In genomic region chr5:64147379-64147778, GRCh38 we compare ENCODE assay signal across 1 cellular context.
TF ChIP-seq lines count a peak whose summit lies in the region.

No MANE protein-coding gene starts in this region.

TF ChIP-seq in H1, 55 proteins besides CTCF, POLR2A, EP300 and RAD21:
- TF ChIP-seq TCF12 (IDR thresholded peaks at IDR 0.05; ENCODE audit: low read depth, low read length): no peak
- TF ChIP-seq JUND (IDR thresholded peaks at IDR 0.05; ENCODE audit: low read length): no peak
- TF ChIP-seq ASH2L (IDR thresholded peaks at IDR 0.05; ENCODE audit: low read length): no peak
- TF ChIP-seq GTF2F1 (IDR thresholded peaks at IDR 0.05; ENCODE audit: borderline replicate concordance, low read depth, low read length): no peak
- TF ChIP-seq EZH2 (IDR thresholded peaks at IDR 0.05; ENCODE audit: low read depth, low read length, severe bottlenecking): no peak
- no peak for TF ChIP-seq SP1 (IDR thresholded peaks at IDR 0.05; ENCODE audit: low read depth, low read length)
- TF ChIP-seq CREB1 (IDR thresholded peaks at IDR 0.05): no peak
- TF ChIP-seq KDM1A (IDR thresholded peaks at IDR 0.05; ENCODE audit: borderline replicate concordance, low read length): no peak
- TF ChIP-seq PHF8 (conservative IDR thresholded peaks at IDR 0.05; ENCODE audit: low read depth, low read length): no peak
- TF ChIP-seq CEBPB (IDR thresholded peaks at IDR 0.05; ENCODE audit: low read depth, low read length): no peak
- TF ChIP-seq ATF3 (IDR thresholded peaks at IDR 0.05; ENCODE audit: insufficient read depth, low read depth, low read length): no peak
- TF ChIP-seq YY1 (IDR thresholded peaks at IDR 0.05; ENCODE audit: low read depth, low read length): no peak
- no peak for TF ChIP-seq E2F6 (IDR thresholded peaks at IDR 0.05)
- no peak for TF ChIP-seq TEAD4 (IDR thresholded peaks at IDR 0.05; ENCODE audit: low read depth, low read length)
- TF ChIP-seq SAP30 (IDR thresholded peaks at IDR 0.05; ENCODE audit: insufficient read depth, insufficient replicate concordance, low read length): no peak
- TF ChIP-seq SIRT6 (IDR thresholded peaks at IDR 0.05; ENCODE audit: low read length): no peak
